Comparison of ENCODE assay signal across 8 cellular contexts in genomic region chr7:76549025-76549854, GRCh38. TPM values are rescaled to one million over a fixed set of nuclear protein-coding genes. Genes with fewer than 3 reads are reported as not detected.
A peak's percentile ranks its signal among the peaks of the same experiment; 100 is the strongest.
DNase-seq lines count a peak whose midpoint lies in the region; ATAC-seq lines count a peak whose summit lies in the region.
"Not testable (repeated sequence)": the region's sequence is repeated elsewhere in the genome, so short reads cannot be mapped to it uniquely, and the experiment has no call there.

No MANE protein-coding gene starts in this region.

- not testable (repeated sequence) for H2AK5ac ChIP-seq in mesenchymal stem cell (ENCODE audit: low read length, severe bottlenecking)

- H3K4me1 ChIP-seq in mesenchymal stem cell (ENCODE audit: control insufficient read depth, insufficient read depth, low read depth, low read length): not testable (repeated sequence)

- not testable (repeated sequence) for H3K9me3 Mint-ChIP-seq in effector memory CD8-positive, alpha-beta T cell

- not testable (repeated sequence) for H3K27ac ChIP-seq in mesenchymal stem cell (ENCODE audit: low read length, poor library complexity, severe bottlenecking)

- H2BK5ac ChIP-seq in mesenchymal stem cell (ENCODE audit: low read depth, low read length, poor library complexity, severe bottlenecking): not testable (repeated sequence)

- peak overlapping the region; percentile 75 for H3K4me2 ChIP-seq in mesenchymal stem cell (ENCODE audit: low read length, poor library complexity, severe bottlenecking)

- H3K4ac ChIP-seq in mesenchymal stem cell (ENCODE audit: low read depth in 1 of 2, low read length in 2 of 2): peak overlapping the region in 1 of 2 experiments; percentile 95

- not testable (repeated sequence) for H3K36me3 Mint-ChIP-seq in effector memory CD8-positive, alpha-beta T cell (ENCODE audit: insufficient read depth)

- H2BK12ac ChIP-seq in mesenchymal stem cell (ENCODE audit: low read length in 2 of 2): not testable (repeated sequence)

- DNase-seq in COLO829 (ENCODE audit: low spot score): peak; percentile 66
- DNase-seq in HS-5 (ENCODE audit: low read depth): peak; percentile 25
- DNase-seq in NK-92 treated with Interleukin-12 subunit alpha and Interleukin-12 subunit beta, amount 100 ng/mL, for 24 hours (lab: John Stamatoyannopoulos, UW): peak; percentile 91
- peak; percentile 71 to 78 for DNase-seq in activated CD8-positive, alpha-beta memory T cell treated with anti-CD3 and anti-CD28 coated beads for 4 hours (ENCODE audit: low read depth in 2 of 2)
- peak; percentile 67 to 70 (median 68) for DNase-seq in effector memory CD8-positive, alpha-beta T cell
- peak; percentile 81 for DNase-seq in mesenchymal stem cell
- peak; percentile 72 for DNase-seq in stimulated activated CD8-positive, alpha-beta memory T cell treated with anti-CD3 and anti-CD28 coated beads, Interleukin-12 subunit alpha, Interleukin-12 subunit beta, amount 100 ng/mL, for 1 hour (ENCODE audit: low read depth)

- H3K79me1 ChIP-seq in mesenchymal stem cell (replicated peaks; ENCODE audit: low read length, poor library complexity, severe bottlenecking): not testable (repeated sequence)

- H3K18ac ChIP-seq in mesenchymal stem cell (ENCODE audit: low read depth in 1 of 2, low read length in 2 of 2): peak overlapping the region; percentile 62 to 90

- H4K91ac ChIP-seq in mesenchymal stem cell (ENCODE audit: low read length): peak overlapping the region; percentile 50

- H2BK15ac ChIP-seq in mesenchymal stem cell (ENCODE audit: low read depth, poor library complexity, severe bottlenecking): peak overlapping the region; percentile 67

- H3K9me3 ChIP-seq in mesenchymal stem cell (ENCODE audit: control insufficient read depth, low read length): not testable (repeated sequence)

- under 1% methylated on average over 58 of the region's 71 CpGs for WGBS in mesenchymal stem cell

- peak; percentile 99 for ATAC-seq in GM21360 (IDR thresholded peaks at IDR 0.05; ENCODE audit: unreplicated experiment)
- peak; percentile 97 for ATAC-seq in effector memory CD8-positive, alpha-beta T cell (replicated peaks)

- peaks cover 14 to 18% of the 10 kb centered on the region in 2 donors for H3K4me1 Mint-ChIP-seq in effector memory CD8-positive, alpha-beta T cell (ENCODE audit: low read depth in 2 of 2)

- peaks cover 0 to 10% of the 10 kb centered on the region in 2 experiments for H3K36me3 ChIP-seq in mesenchymal stem cell (ENCODE audit: control insufficient read depth in 1 of 2, insufficient read depth in 2 of 2, low read depth in 1 of 2, low read length in 2 of 2)

- H3K27me3 Mint-ChIP-seq in effector memory CD8-positive, alpha-beta T cell: not testable (repeated sequence)

- H2BK120ac ChIP-seq in mesenchymal stem cell (ENCODE audit: low read depth, low read length): peak overlapping the region; percentile 85

- not testable (repeated sequence) for H3K27me3 ChIP-seq in mesenchymal stem cell (ENCODE audit: control insufficient read depth in 1 of 2, insufficient read depth in 1 of 2, low read length in 2 of 2)

- H3K23ac ChIP-seq in mesenchymal stem cell (ENCODE audit: low read length in 2 of 2): not testable (repeated sequence)

- not testable (repeated sequence) for H2AFZ ChIP-seq in mesenchymal stem cell (ENCODE audit: low read depth, low read length)

- peak overlapping the region; percentile 70 to 85 for H3K4me3 ChIP-seq in mesenchymal stem cell (ENCODE audit: insufficient read depth in 1 of 2, low read depth in 1 of 2, low read length in 2 of 2)

- H3K14ac ChIP-seq in mesenchymal stem cell (ENCODE audit: low read length in 2 of 2): peak overlapping the region in 1 of 2 experiments; percentile 74

- peak overlapping the region; percentile 72 for H4K8ac ChIP-seq in mesenchymal stem cell (ENCODE audit: low read length)

- peak overlapping the region; percentile 89 for H3K9ac ChIP-seq in mesenchymal stem cell (ENCODE audit: low read length)

- H3K27ac Mint-ChIP-seq in effector memory CD8-positive, alpha-beta T cell: peak overlapping the region; percentile 87 to 93

- peak overlapping the region; percentile 90 to 91 for H3K4me3 Mint-ChIP-seq in effector memory CD8-positive, alpha-beta T cell

RNA-seq across cellular contexts. Expression of gene SPDYE16, which starts 6.1 kb away (rescaled TPM):
- not detected for polyA plus RNA-seq in mesenchymal stem cell (2013, experiment 1 of 2)
- polyA plus RNA-seq in mesenchymal stem cell (2013, experiment 2 of 2): not detected

RNA-seq across cellular contexts. Expression of gene UPK3B, which starts 38.9 kb away (rescaled TPM):
- not detected for polyA plus RNA-seq in mesenchymal stem cell (2013, experiment 1 of 2)
- 0.16 TPM for polyA plus RNA-seq in mesenchymal stem cell (2013, experiment 2 of 2)

Comparison
In these comparisons a context has a peak if more than half of its experiments do, and no peak if none do; other contexts are left out.
1. DNase-seq: peak in every context shown above with its lines; median percentile 91 in NK-92 treated with Interleukin-12 subunit alpha and Interleukin-12 subunit beta, amount 100 ng/mL, for 24 hours; 81 in mesenchymal stem cell; 74 in activated CD8-positive, alpha-beta memory T cell treated with anti-CD3 and anti-CD28 coated beads for 4 hours; 72 in stimulated activated CD8-positive, alpha-beta memory T cell treated with anti-CD3 and anti-CD28 coated beads, Interleukin-12 subunit alpha, Interleukin-12 subunit beta, amount 100 ng/mL, for 1 hour; 68 in effector memory CD8-positive, alpha-beta T cell; 66 in COLO829; 25 in HS-5.